24 cellular contexts compared by ENCODE assay signal in the genomic region with DNA sequence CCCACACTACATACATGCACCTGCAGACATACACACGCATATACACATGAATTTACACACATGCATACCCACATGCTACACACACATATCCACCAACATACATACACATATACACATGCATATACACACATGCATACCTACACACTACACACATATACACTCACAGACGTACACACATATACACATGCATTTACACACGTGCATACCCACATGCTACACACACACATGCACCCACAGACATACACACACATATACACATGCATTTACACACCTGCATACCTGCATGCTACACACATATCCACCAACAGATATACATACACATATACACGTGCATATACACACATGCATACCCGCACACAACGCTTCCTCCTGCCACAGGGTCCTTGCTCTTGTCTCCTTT.
"Had no signal": no experiment of that assay in that cellular context is flagged by ENCODE, and none has a peak within 500 bp of the region (broad histone marks: within the 10 kb centered on the region; RNA-seq: fewer than 3 reads in every experiment).

No MANE protein-coding gene starts in this region.

- ATAC-seq: effector memory CD8-positive, alpha-beta T cell; esophagus mucosa; gastrocnemius medialis; heart right ventricle; left cardiac atrium; left lung; left ventricle myocardium superior; lower lobe of right lung; mucosa of descending colon had no signal

- H3K4me1 ChIP-seq: colonic mucosa, gastrocnemius medialis, left lung, lower lobe of right lung had no signal

- H3K36me3 ChIP-seq: colonic mucosa, esophagus squamous epithelium, gastrocnemius medialis, heart right ventricle, left lung, lower lobe of right lung had no signal

- FAIRE-seq: endometrium, islet of Langerhans had no signal

- H3K4me3 ChIP-seq: colonic mucosa, esophagus squamous epithelium, gastrocnemius medialis, heart right ventricle, left lung, lower lobe of right lung, mucosa of descending colon had no signal

- H3K27ac ChIP-seq: colonic mucosa, epithelial cell of prostate, gastrocnemius medialis, heart right ventricle, left lung, lower lobe of right lung had no signal

- H3K27me3 ChIP-seq: colonic mucosa, esophagus squamous epithelium had no signal

- H3K9me3 ChIP-seq: colonic mucosa, esophagus squamous epithelium, gastrocnemius medialis, heart right ventricle, left lung, lower lobe of right lung, mucosa of descending colon had no signal

- DNase-seq: colonic mucosa; cortex of kidney; effector CD8-positive, alpha-beta T cell; effector memory CD8-positive, alpha-beta T cell; endodermal cell; erythroblast; esophagus squamous epithelium; foreskin fibroblast; foreskin melanocyte; gastrocnemius medialis; glutamatergic neuron; head of caudate nucleus; heart right ventricle; hippocampal formation; left cardiac atrium; left lung; left ventricle myocardium superior; lower lobe of right lung; mesenchymal stem cell; mucosa of descending colon had no signal
